In genomic region chr11:57440744-57441414, GRCh38 we compare ENCODE assay signal across 1 cellular context.
TF ChIP-seq lines count a peak whose summit lies in the region.

No MANE protein-coding gene starts in this region.

TF ChIP-seq in HepG2, 621 proteins besides CTCF, POLR2A, EP300 and RAD21 (continued from another document and continues in another):
- TF ChIP-seq IKZF5 (CRISPR knock-in tag; IDR thresholded peaks at IDR 0.05) (0 out of 2 replicates have a peak, but pooled peaks have one; percentile 16), ZNF34 (CRISPR knock-in tag; IDR thresholded peaks at IDR 0.05; ENCODE audit: borderline replicate concordance) (no peak), PHF5A (CRISPR knock-in tag; IDR thresholded peaks at IDR 0.05; ENCODE audit: low read depth, unreplicated experiment) (no peak), ERF (CRISPR knock-in tag; IDR thresholded peaks at IDR 0.05) (no peak), POGZ (CRISPR knock-in tag; IDR thresholded peaks at IDR 0.05) (no peak), MED1 (CRISPR knock-in tag; IDR thresholded peaks at IDR 0.05) (peak; percentile 89), ELF1 (CRISPR knock-in tag; IDR thresholded peaks at IDR 0.05) (0 out of 2 replicates have a peak, but pooled peaks have one; percentile 10), NFRKB (IDR thresholded peaks at IDR 0.05) (no peak), DPF2 (CRISPR knock-in tag; IDR thresholded peaks at IDR 0.05; ENCODE audit: borderline replicate concordance, low read depth) (peak; percentile 75; the same call in 1 of the 2 replicates), FOSL1 (CRISPR knock-in tag; IDR thresholded peaks at IDR 0.05; ENCODE audit: borderline replicate concordance) (no peak), PATZ1 (CRISPR knock-in tag; IDR thresholded peaks at IDR 0.05) (peak; percentile 44; the same call in 1 of the 2 replicates), ZBTB26 (CRISPR knock-in tag; IDR thresholded peaks at IDR 0.05; ENCODE audit: borderline replicate concordance) (no peak), ZNF496 (CRISPR knock-in tag; IDR thresholded peaks at IDR 0.05; ENCODE audit: insufficient replicate concordance) (no peak), ZSCAN25 (CRISPR knock-in tag; IDR thresholded peaks at IDR 0.05) (peak; percentile 58), SP2 (CRISPR knock-in tag; IDR thresholded peaks at IDR 0.05) (no peak), U2AF2 (IDR thresholded peaks at IDR 0.05; ENCODE audit: low read depth, low read length) (no peak), ZBTB38 (CRISPR knock-in tag; IDR thresholded peaks at IDR 0.05) (no peak), SMAD9 (CRISPR knock-in tag; IDR thresholded peaks at IDR 0.05) (no peak), ZNF350 (CRISPR knock-in tag; IDR thresholded peaks at IDR 0.05; ENCODE audit: borderline replicate concordance, low read depth) (no peak), ZNF724P (CRISPR knock-in tag; IDR thresholded peaks at IDR 0.05; ENCODE audit: borderline replicate concordance) (no peak), ZC3H4 (CRISPR knock-in tag; IDR thresholded peaks at IDR 0.05; ENCODE audit: borderline replicate concordance) (no peak), TCF7 (IDR thresholded peaks at IDR 0.05; ENCODE audit: low read depth) (peak; percentile 15; the same call in 1 of the 2 replicates), RXRB (CRISPR knock-in tag; IDR thresholded peaks at IDR 0.05; ENCODE audit: borderline replicate concordance) (peak; percentile 56), HNF1A (IDR thresholded peaks at IDR 0.05; ENCODE audit: low read depth) (no peak), HNF1A (CRISPR knock-in tag; IDR thresholded peaks at IDR 0.05; ENCODE audit: borderline replicate concordance) (no peak), ZNF616 (CRISPR knock-in tag; IDR thresholded peaks at IDR 0.05; ENCODE audit: low read depth) (no peak), SIN3A (IDR thresholded peaks at IDR 0.05; ENCODE audit: borderline replicate concordance, low read depth, low read length) (no peak), SRF (IDR thresholded peaks at IDR 0.05; ENCODE audit: low read depth, low read length) (no peak), ZGPAT (CRISPR knock-in tag; IDR thresholded peaks at IDR 0.05) (0 out of 2 replicates have a peak, but pooled peaks have one; percentile 4), ZFP37 (CRISPR knock-in tag; IDR thresholded peaks at IDR 0.05; ENCODE audit: borderline replicate concordance) (no peak), JDP2 (CRISPR knock-in tag; IDR thresholded peaks at IDR 0.05; ENCODE audit: borderline replicate concordance) (no peak), ZNF205 (CRISPR knock-in tag; IDR thresholded peaks at IDR 0.05) (peak; percentile 83), ZNF230 (CRISPR knock-in tag; IDR thresholded peaks at IDR 0.05) (no peak), CBX1 (IDR thresholded peaks at IDR 0.05; ENCODE audit: low read depth) (no peak), BHLHE40 (IDR thresholded peaks at IDR 0.05; ENCODE audit: low read length) (no peak), ZSCAN30 (CRISPR knock-in tag; IDR thresholded peaks at IDR 0.05) (no peak), KLF6 (CRISPR knock-in tag; IDR thresholded peaks at IDR 0.05) (peak; percentile 9; the same call in 1 of the 2 replicates), GPN1 (CRISPR knock-in tag; IDR thresholded peaks at IDR 0.05; ENCODE audit: borderline replicate concordance) (no peak), REL (CRISPR knock-in tag; conservative IDR thresholded peaks at IDR 0.05) (no peak), SMAD3 (CRISPR knock-in tag; IDR thresholded peaks at IDR 0.05) (no peak), HMGA1 (CRISPR knock-in tag; conservative IDR thresholded peaks at IDR 0.05) (no peak), SCMH1 (CRISPR knock-in tag; IDR thresholded peaks at IDR 0.05; ENCODE audit: borderline replicate concordance) (no peak), ARNT (IDR thresholded peaks at IDR 0.05) (no peak), RBAK (CRISPR knock-in tag; IDR thresholded peaks at IDR 0.05) (no peak), FOXA3 (CRISPR knock-in tag; IDR thresholded peaks at IDR 0.05) (peak; percentile 76), ZNF446 (CRISPR knock-in tag; IDR thresholded peaks at IDR 0.05) (no peak), NR2F1 (CRISPR knock-in tag; IDR thresholded peaks at IDR 0.05) (peak in 1 of 2 experiments; percentile 51; a peak in 2 of 4 replicates)
- TF ChIP-seq, protein P1, sequence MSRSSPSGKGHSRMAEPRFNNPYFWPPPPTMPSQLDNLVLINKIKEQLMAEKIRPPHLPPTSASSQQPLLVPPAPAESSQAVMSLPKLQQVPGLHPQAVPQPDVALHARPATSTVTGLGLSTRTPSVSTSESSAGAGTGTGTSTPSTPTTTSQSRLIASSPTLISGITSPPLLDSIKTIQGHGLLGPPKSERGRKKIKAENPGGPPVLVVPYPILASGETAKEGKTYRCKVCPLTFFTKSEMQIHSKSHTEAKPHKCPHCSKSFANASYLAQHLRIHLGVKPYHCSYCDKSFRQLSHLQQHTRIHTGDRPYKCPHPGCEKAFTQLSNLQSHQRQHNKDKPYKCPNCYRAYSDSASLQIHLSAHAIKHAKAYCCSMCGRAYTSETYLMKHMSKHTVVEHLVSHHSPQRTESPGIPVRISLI (CRISPR knock-in tag; IDR thresholded peaks at IDR 0.05; ENCODE audit: borderline replicate concordance): no peak
- TF ChIP-seq, protein P2, sequence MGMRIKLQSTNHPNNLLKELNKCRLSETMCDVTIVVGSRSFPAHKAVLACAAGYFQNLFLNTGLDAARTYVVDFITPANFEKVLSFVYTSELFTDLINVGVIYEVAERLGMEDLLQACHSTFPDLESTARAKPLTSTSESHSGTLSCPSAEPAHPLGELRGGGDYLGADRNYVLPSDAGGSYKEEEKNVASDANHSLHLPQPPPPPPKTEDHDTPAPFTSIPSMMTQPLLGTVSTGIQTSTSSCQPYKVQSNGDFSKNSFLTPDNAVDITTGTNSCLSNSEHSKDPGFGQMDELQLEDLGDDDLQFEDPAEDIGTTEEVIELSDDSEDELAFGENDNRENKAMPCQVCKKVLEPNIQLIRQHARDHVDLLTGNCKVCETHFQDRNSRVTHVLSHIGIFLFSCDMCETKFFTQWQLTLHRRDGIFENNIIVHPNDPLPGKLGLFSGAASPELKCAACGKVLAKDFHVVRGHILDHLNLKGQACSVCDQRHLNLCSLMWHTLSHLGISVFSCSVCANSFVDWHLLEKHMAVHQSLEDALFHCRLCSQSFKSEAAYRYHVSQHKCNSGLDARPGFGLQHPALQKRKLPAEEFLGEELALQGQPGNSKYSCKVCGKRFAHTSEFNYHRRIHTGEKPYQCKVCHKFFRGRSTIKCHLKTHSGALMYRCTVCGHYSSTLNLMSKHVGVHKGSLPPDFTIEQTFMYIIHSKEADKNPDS (CRISPR knock-in tag; IDR thresholded peaks at IDR 0.05): no peak
- TF ChIP-seq, protein P3, sequence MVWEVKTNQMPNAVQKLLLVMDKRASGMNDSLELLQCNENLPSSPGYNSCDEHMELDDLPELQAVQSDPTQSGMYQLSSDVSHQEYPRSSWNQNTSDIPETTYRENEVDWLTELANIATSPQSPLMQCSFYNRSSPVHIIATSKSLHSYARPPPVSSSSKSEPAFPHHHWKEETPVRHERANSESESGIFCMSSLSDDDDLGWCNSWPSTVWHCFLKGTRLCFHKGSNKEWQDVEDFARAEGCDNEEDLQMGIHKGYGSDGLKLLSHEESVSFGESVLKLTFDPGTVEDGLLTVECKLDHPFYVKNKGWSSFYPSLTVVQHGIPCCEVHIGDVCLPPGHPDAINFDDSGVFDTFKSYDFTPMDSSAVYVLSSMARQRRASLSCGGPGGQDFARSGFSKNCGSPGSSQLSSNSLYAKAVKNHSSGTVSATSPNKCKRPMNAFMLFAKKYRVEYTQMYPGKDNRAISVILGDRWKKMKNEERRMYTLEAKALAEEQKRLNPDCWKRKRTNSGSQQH (CRISPR knock-in tag; IDR thresholded peaks at IDR 0.05; ENCODE audit: low read depth): no peak
- TF ChIP-seq, protein P4, sequence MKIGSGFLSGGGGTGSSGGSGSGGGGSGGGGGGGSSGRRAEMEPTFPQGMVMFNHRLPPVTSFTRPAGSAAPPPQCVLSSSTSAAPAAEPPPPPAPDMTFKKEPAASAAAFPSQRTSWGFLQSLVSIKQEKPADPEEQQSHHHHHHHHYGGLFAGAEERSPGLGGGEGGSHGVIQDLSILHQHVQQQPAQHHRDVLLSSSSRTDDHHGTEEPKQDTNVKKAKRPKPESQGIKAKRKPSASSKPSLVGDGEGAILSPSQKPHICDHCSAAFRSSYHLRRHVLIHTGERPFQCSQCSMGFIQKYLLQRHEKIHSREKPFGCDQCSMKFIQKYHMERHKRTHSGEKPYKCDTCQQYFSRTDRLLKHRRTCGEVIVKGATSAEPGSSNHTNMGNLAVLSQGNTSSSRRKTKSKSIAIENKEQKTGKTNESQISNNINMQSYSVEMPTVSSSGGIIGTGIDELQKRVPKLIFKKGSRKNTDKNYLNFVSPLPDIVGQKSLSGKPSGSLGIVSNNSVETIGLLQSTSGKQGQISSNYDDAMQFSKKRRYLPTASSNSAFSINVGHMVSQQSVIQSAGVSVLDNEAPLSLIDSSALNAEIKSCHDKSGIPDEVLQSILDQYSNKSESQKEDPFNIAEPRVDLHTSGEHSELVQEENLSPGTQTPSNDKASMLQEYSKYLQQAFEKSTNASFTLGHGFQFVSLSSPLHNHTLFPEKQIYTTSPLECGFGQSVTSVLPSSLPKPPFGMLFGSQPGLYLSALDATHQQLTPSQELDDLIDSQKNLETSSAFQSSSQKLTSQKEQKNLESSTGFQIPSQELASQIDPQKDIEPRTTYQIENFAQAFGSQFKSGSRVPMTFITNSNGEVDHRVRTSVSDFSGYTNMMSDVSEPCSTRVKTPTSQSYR (CRISPR knock-in tag; IDR thresholded peaks at IDR 0.05; ENCODE audit: borderline replicate concordance): 0 out of 2 replicates have a peak, but pooled peaks have one; percentile 39
- TF ChIP-seq, protein P5, sequence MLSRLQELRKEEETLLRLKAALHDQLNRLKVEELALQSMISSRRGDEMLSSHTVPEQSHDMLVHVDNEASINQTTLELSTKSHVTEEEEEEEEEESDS (CRISPR knock-in tag; IDR thresholded peaks at IDR 0.05; ENCODE audit: borderline replicate concordance): 0 out of 2 replicates have a peak, but pooled peaks have one; percentile 35
